1 cellular context compared by ENCODE assay signal in the genomic region with DNA sequence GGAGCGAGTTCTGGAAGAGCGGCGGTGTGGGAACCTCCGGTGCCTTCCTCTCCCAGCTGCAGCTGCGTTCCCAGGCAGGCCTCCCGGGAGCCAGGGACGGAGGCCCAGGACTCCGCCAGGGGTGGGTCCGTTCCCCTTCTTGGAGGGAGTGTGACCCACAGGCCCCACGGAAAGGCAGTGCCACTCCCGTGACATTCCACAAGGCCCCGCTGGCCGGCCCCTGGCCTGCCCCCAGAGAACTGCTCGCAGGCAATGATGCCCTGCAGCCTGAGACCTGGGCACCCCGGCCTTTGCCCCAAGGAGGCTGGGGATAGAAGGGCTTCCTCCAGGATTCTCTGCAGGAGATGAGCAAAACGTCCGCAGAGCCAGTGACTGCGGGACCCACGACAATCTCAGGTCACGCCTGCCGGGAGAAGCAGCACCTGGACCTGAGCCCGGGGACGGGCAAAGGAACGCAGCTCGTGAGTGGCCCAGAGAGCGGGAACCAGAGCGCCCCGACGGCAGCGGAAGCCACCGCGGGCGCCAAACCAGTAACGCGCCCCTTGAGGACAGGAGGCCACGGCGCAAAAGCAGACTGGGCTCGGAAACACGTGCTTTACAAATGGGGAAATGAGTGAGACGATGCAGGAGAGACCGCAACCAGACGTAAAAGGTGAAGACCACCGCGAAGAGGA.
TF ChIP-seq lines count a peak whose summit lies in the region.

No MANE protein-coding gene starts in this region.

TF ChIP-seq in SK-N-SH, 30 proteins besides CTCF, POLR2A, EP300 and RAD21 (continued from another document):
- TF ChIP-seq RCOR1 (IDR thresholded peaks at IDR 0.05; ENCODE audit: low read length) (no peak), FOXJ3 (CRISPR knock-in tag; IDR thresholded peaks at IDR 0.05) (no peak), SMC3 (IDR thresholded peaks at IDR 0.05; ENCODE audit: low read depth, low read length) (no peak)
